Comparison of ENCODE assay signal across 27 cellular contexts in genomic region chr12:103457471-103457870, GRCh38. TPM values are rescaled to one million over a fixed set of nuclear protein-coding genes. Genes with fewer than 3 reads are reported as not detected.
"Had no signal": no experiment of that assay in that cellular context is flagged by ENCODE, and none has a peak within 500 bp of the region (broad histone marks: within the 10 kb centered on the region; RNA-seq: fewer than 3 reads in every experiment).

No MANE protein-coding gene starts in this region.

- H3K9ac ChIP-seq: parathyroid adenoma had no signal

- H3K27me3 Mint-ChIP-seq: effector memory CD8-positive, alpha-beta T cell; stimulated activated naive B cell treated with anti-CD40 and anti-IgM and Interleukin-4, amounts not matched to agents 10 μg/mL and 1 μg/mL and 100 μg/mL, for 72 hours; stimulated activated naive CD8-positive, alpha-beta T cell treated with anti-CD3 and anti-CD28 coated beads, Interleukin-15, amount 100 ng/mL, for 72 hours had no signal

- H3K36me3 Mint-ChIP-seq: mesothelial cell of epicardium had no signal

- H3K27me3 ChIP-seq: esophagus muscularis mucosa, gastrocnemius medialis, testis, tibial nerve, upper lobe of right lung, vagina had no signal

- H3K4me1 ChIP-seq: esophagus muscularis mucosa, gastrocnemius medialis, heart right ventricle, parathyroid adenoma, psoas muscle, testis, tibial nerve, upper lobe of right lung, vagina had no signal

- H3K4me1 Mint-ChIP-seq: mesothelial cell of epicardium, nephron had no signal

- H3K27ac ChIP-seq: epithelial cell of prostate, esophagus muscularis mucosa, gastrocnemius medialis, heart right ventricle, parathyroid adenoma, psoas muscle, testis, tibial nerve, upper lobe of right lung, vagina had no signal

- H3K9me3 Mint-ChIP-seq: effector memory CD8-positive, alpha-beta T cell; nephron; stimulated activated naive CD8-positive, alpha-beta T cell treated with anti-CD3 and anti-CD28 coated beads, Interleukin-15, amount 100 ng/mL, for 72 hours had no signal

- H3K27ac Mint-ChIP-seq: effector memory CD8-positive, alpha-beta T cell; mesothelial cell of epicardium; nephron; stimulated activated naive B cell treated with anti-CD40 and anti-IgM and Interleukin-4, amounts not matched to agents 10 μg/mL and 1 μg/mL and 100 μg/mL, for 72 hours; stimulated activated naive CD8-positive, alpha-beta T cell treated with anti-CD3 and anti-CD28 coated beads, Interleukin-15, amount 100 ng/mL, for 72 hours had no signal

- ATAC-seq: effector memory CD8-positive, alpha-beta T cell; gastrocnemius medialis; heart right ventricle; left lobe of liver; psoas muscle; sciatic nerve; stimulated activated naive B cell treated with anti-CD40 and anti-IgM and Interleukin-4, amounts not matched to agents 10 μg/mL and 1 μg/mL and 100 μg/mL, for 72 hours; stimulated activated naive CD8-positive, alpha-beta T cell treated with anti-CD3 and anti-CD28 coated beads, Interleukin-15, amount 100 ng/mL, for 72 hours; upper lobe of right lung had no signal

- H3K9me3 ChIP-seq: esophagus muscularis mucosa, gastrocnemius medialis, psoas muscle, testis, tibial nerve, upper lobe of right lung, vagina had no signal

- DNase-seq: effector memory CD8-positive, alpha-beta T cell; gastrocnemius medialis; heart right ventricle; hypothalamus; kidney glomerular epithelial cell; mammary epithelial cell; occipital lobe; psoas muscle; retina; stimulated activated CD4-positive, alpha-beta T cell treated with anti-CD3 and anti-CD28 coated beads, Interleukin-2, amount 100 ng/mL, for 24 hours; stimulated activated CD4-positive, alpha-beta T cell treated with anti-CD3 and anti-CD28 coated beads, Interleukin-4, amount 100 ng/mL, for 4 hours; stimulated activated naive B cell treated with anti-CD40 and anti-IgM and Interleukin-4, amounts not matched to agents 10 μg/mL and 1 μg/mL and 100 μg/mL, for 72 hours; stimulated activated naive CD8-positive, alpha-beta T cell treated with anti-CD3 and anti-CD28 coated beads, Interleukin-15, amount 100 ng/mL, for 72 hours; testis; upper lobe of right lung had no signal

- H3K36me3 ChIP-seq: esophagus muscularis mucosa, gastrocnemius medialis, heart right ventricle, tibial nerve, upper lobe of right lung, vagina had no signal

- H3K4me3 Mint-ChIP-seq: effector memory CD8-positive, alpha-beta T cell; mesothelial cell of epicardium; nephron; stimulated activated naive B cell treated with anti-CD40 and anti-IgM and Interleukin-4, amounts not matched to agents 10 μg/mL and 1 μg/mL and 100 μg/mL, for 72 hours had no signal

- H3K4me3 ChIP-seq: esophagus muscularis mucosa, gastrocnemius medialis, heart right ventricle, psoas muscle, testis, tibial nerve, upper lobe of right lung, vagina had no signal

RNA-seq across cellular contexts. Expression of gene C12orf42, which starts 38.3 kb away (rescaled TPM):
- total RNA-seq: esophagus muscularis mucosa, fibroblast of villous mesenchyme, gastrocnemius medialis, left lobe of liver, lower leg skin, mammary epithelial cell, mucosa of gallbladder, psoas muscle, upper lobe of right lung, vagina had no signal
